In genomic region chr17:47969975-47970724, GRCh38 we compare ENCODE assay signal across 8 cellular contexts. TPM values are rescaled to one million over a fixed set of nuclear protein-coding genes. Genes with fewer than 3 reads are reported as not detected.
DNase-seq lines count a peak whose midpoint lies in the region; ATAC-seq, FAIRE-seq and TF ChIP-seq lines count a peak whose summit lies in the region.

No MANE protein-coding gene starts in this region.

- H3K9ac ChIP-seq in ES-I3 (ENCODE audit: low read depth, low read length) (peak overlapping the region; percentile 28; the same call in 1 of the 2 replicates), rectal smooth muscle tissue (ENCODE audit: low read length) (peak overlapping the region; percentile 25)

- 0 out of 2 replicates have a peak, but pooled peaks cover 4% of the 10 kb centered on the region for H3K36me3 ChIP-seq in ES-I3 (ENCODE audit: insufficient read depth, low read length)
- peaks cover 12% of the 10 kb centered on the region for H3K36me3 ChIP-seq in rectal smooth muscle tissue (ENCODE audit: control insufficient read depth, insufficient read depth, low read length)

- peak overlapping the region; percentile 78 for H3K27ac ChIP-seq in RWPE1
- H3K27ac ChIP-seq in rectal smooth muscle tissue (ENCODE audit: low read depth, low read length) = no peak overlapping the region

- CTCF ChIA-PET in RWPE1 (lab: Yijun Ruan, JAX) = interaction anchor here (0.5 to 2.3 kb wide), 13 partner anchors 10 to 961 kb away, joined by 3 to 17 read pairs (median 3); no protein-coding TSS in a partner anchor

- FAIRE-seq in urothelium cell line (lab: Jason Lieb, UNC) = no peak

- H3K4me1 ChIP-seq in ES-I3 (ENCODE audit: insufficient read depth, low read length) (peaks cover 5% of the 10 kb centered on the region; the same call in 1 of the 2 replicates), rectal smooth muscle tissue (ENCODE audit: control insufficient read depth, insufficient read depth, low read length) (no peaks in the 10 kb centered on the region)

- no peak for TF ChIP-seq CTCF in RWPE1 (conservative IDR thresholded peaks at IDR 0.05; ENCODE audit: low read depth)
- TF ChIP-seq CTCF in epithelial cell of proximal tubule (conservative IDR thresholded peaks at IDR 0.05; ENCODE audit: low read depth, low read length) = no peak

- ATAC-seq in HG03095 (IDR thresholded peaks at IDR 0.05; ENCODE audit: unreplicated experiment) (no peak), HG02623 (IDR thresholded peaks at IDR 0.05; ENCODE audit: unreplicated experiment) (no peak)

- DNase-seq in RWPE1 (ENCODE audit: low spot score) (no peak), epithelial cell of proximal tubule (ENCODE audit: low read depth) (no peak), germinal center (ENCODE audit: low spot score) (no peak), urothelium cell line (ENCODE audit: low spot score) (no peak)

- H3K4me3 ChIP-seq in epithelial cell of proximal tubule (ENCODE audit: low read depth, low read length) (peak overlapping the region; percentile 19), rectal smooth muscle tissue (ENCODE audit: low read length) (peak overlapping the region; percentile 67)

- POLR2A ChIA-PET in RWPE1 (lab: Yijun Ruan, JAX; ENCODE audit: low non-redundant PET) = interaction anchor here (0.9 kb wide), 2 partner anchors 13 to 45 kb away, joined by 3 to 4 read pairs; partner anchors contain the start of gene PRR15L

- no peaks in the 10 kb centered on the region; the same call in 1 of the 2 replicates for H3K9me3 ChIP-seq in ES-I3 (ENCODE audit: control insufficient read depth, insufficient read depth, low read length)

- no peaks in the 10 kb centered on the region for H3K27me3 ChIP-seq in rectal smooth muscle tissue (ENCODE audit: control insufficient read depth, insufficient read depth, low read length)

RNA-seq across cellular contexts. Expression of gene CDK5RAP3, which starts 0.8 kb away (rescaled TPM):
- 71.0 and 111 TPM in 2 replicates for total RNA-seq in epithelial cell of proximal tubule

RNA-seq across cellular contexts. Expression of gene PRR15L, which starts 12.5 kb away (rescaled TPM):
- 3.5 and 3.8 TPM in 2 replicates for total RNA-seq in epithelial cell of proximal tubule

RNA-seq across cellular contexts. Expression of gene PNPO, which starts 28.8 kb away (rescaled TPM):
- 39.5 and 47.6 TPM in 2 replicates for total RNA-seq in epithelial cell of proximal tubule
